Comparison of ENCODE assay signal across 21 cellular contexts in genomic region chr20:35968930-35969329, GRCh38. TPM values are rescaled to one million over a fixed set of nuclear protein-coding genes. Genes with fewer than 3 reads are reported as not detected.
DNase-seq lines count a peak whose midpoint lies in the region; ATAC-seq, FAIRE-seq and TF ChIP-seq lines count a peak whose summit lies in the region.
"Had no signal": no experiment of that assay in that cellular context is flagged by ENCODE, and none has a peak within 500 bp of the region (broad histone marks: within the 10 kb centered on the region; RNA-seq: fewer than 3 reads in every experiment).

No MANE protein-coding gene starts in this region.

- H3K27ac ChIP-seq in mammary epithelial cell (ENCODE audit: insufficient read depth, low read depth, low read length), result no peak overlapping the region
- no peak overlapping the region for H3K27ac ChIP-seq in HepG2 (ENCODE audit: extremely low read length, insufficient read depth, low read length)
- H3K27ac ChIP-seq: BLaER1 treated with 17β-estradiol and CSF1 and Interleukin-3, amounts not matched to agents 10 nM and 100 nM had no signal

- TF ChIP-seq EP300 in HepG2 (IDR thresholded peaks at IDR 0.05; ENCODE audit: low read depth in 2 of 2, low read length in 2 of 2) (no peak), HepG2 (CRISPR knock-in tag; IDR thresholded peaks at IDR 0.05; ENCODE audit: borderline replicate concordance) (no peak)

- H3K27ac Mint-ChIP-seq in type B pancreatic cell, result no peak overlapping the region
- H3K27ac Mint-ChIP-seq: T-helper 1 cell treated with Interleukin-12 subunit alpha and Interleukin-12 subunit beta and Interleukin-4 antibody, amounts not matched to agents 30 μg/mL and 1 μg/mL, for 36 hours had no signal

- H3K4me1 ChIP-seq in mammary epithelial cell (ENCODE audit: insufficient read depth, low read length) (peaks cover 6% of the 10 kb centered on the region), HepG2 (ENCODE audit: insufficient read depth, low read length) (no peaks in the 10 kb centered on the region)
- H3K4me1 ChIP-seq: BLaER1 treated with 17β-estradiol and CSF1 and Interleukin-3, amounts not matched to agents 10 nM and 100 nM had no signal

- H3K9me3 ChIP-seq in mammary epithelial cell (replicated peaks; ENCODE audit: insufficient read depth, low read length) (no peaks in the 10 kb centered on the region), HepG2 (ENCODE audit: low read length) (peaks cover 6% of the 10 kb centered on the region; the same call in 1 of the 2 replicates)

- H3K27me3 ChIP-seq in mammary epithelial cell (ENCODE audit: insufficient read depth, low read length) (no peaks in the 10 kb centered on the region), HepG2 (ENCODE audit: control insufficient read depth in 1 of 2, insufficient read depth in 2 of 2, low read length in 2 of 2) (no peaks in the 10 kb centered on the region; a peak in 1 of 5 replicates)
- H3K27me3 ChIP-seq: BLaER1 treated with 17β-estradiol and CSF1 and Interleukin-3, amounts not matched to agents 10 nM and 100 nM had no signal

- no peaks in the 10 kb centered on the region for H3K27me3 Mint-ChIP-seq in type B pancreatic cell
- H3K27me3 Mint-ChIP-seq: CD8-positive, alpha-beta memory T cell had no signal

- dilution Hi-C loops in mammary epithelial cell (cut with HindIII; ENCODE audit: low sequenced_read_pairs), result no loop called here

- H3K4me1 Mint-ChIP-seq in type B pancreatic cell (ENCODE audit: unreplicated experiment), result peaks cover 10% of the 10 kb centered on the region
- H3K4me1 Mint-ChIP-seq: CD8-positive, alpha-beta memory T cell had no signal

- H3K4me3 Mint-ChIP-seq in type B pancreatic cell, result no peak overlapping the region
- H3K4me3 Mint-ChIP-seq: CD8-positive, alpha-beta memory T cell; T-helper 1 cell treated with Interleukin-12 subunit alpha and Interleukin-12 subunit beta and Interleukin-4 antibody, amounts not matched to agents 30 μg/mL and 1 μg/mL, for 36 hours had no signal

- no peak for TF ChIP-seq RAD21 in HepG2 (CRISPR knock-in tag; IDR thresholded peaks at IDR 0.05)

- H3K4me3 ChIP-seq in mammary epithelial cell (replicated peaks in 1 of 3; ENCODE audit: insufficient read depth in 1 of 3, low read depth in 2 of 3, low read length in 3 of 3) (no peak overlapping the region), HepG2 (replicated peaks in 1 of 3; ENCODE audit: insufficient read depth in 1 of 3, low read depth in 2 of 3, low read length in 3 of 3) (no peak overlapping the region)
- H3K4me3 ChIP-seq: BLaER1 treated with 17β-estradiol and CSF1 and Interleukin-3, amounts not matched to agents 10 nM and 100 nM had no signal

- TF ChIP-seq CTCF in mammary epithelial cell (conservative IDR thresholded peaks at IDR 0.05 in 1 of 2, IDR thresholded peaks at IDR 0.05 in 1 of 2; ENCODE audit: extremely low read depth in 1 of 2, insufficient read depth in 1 of 2, low read depth in 1 of 2, low read length in 2 of 2), result no peak
- no peak for TF ChIP-seq CTCF in HepG2 (CRISPR knock-in tag; IDR thresholded peaks at IDR 0.05)
- TF ChIP-seq CTCF in type B pancreatic cell (conservative IDR thresholded peaks at IDR 0.05), result no peak

- in situ Hi-C loops in mammary epithelial cell (cut with MboI; ENCODE audit: low sequenced_read_pairs in 2 of 2), result no loop called here
- in situ Hi-C loops in HepG2 (cut with HindIII; ENCODE audit: extremely low pct_ligation_motif_present, low pct_unique_long_range_greater_than_20kb), result no loop called here

- DNase-seq in ELR (ENCODE audit: low read depth) (peak; percentile 70), M059J (ENCODE audit: low read depth) (peak; percentile 63), mammary epithelial cell (peak; percentile 37), HepG2 (ENCODE audit: low spot score) (no peak), GDM1 (lab: John Stamatoyannopoulos, UW) (no peak), NCI-H2107 (lab: John Stamatoyannopoulos, UW) (no peak), type B pancreatic cell (ENCODE audit: extremely low spot score, unreplicated experiment) (no peak), T-helper 1 cell (no peak)
- DNase-seq: CD8-positive, alpha-beta memory T cell; DMS79 treated with DMSO at 0.1 percent for 48 hours; IMR-90; Karpas-422; NCI-H1105; NCI-H2081; NCI-H510A; NCI-H774; RPMI8226 had no signal

- no peak overlapping the region for H3K4me2 ChIP-seq in mammary epithelial cell (ENCODE audit: insufficient read depth, low read depth, low read length)
- no peak overlapping the region for H3K4me2 ChIP-seq in HepG2 (ENCODE audit: low read depth, low read length)
- H3K4me2 ChIP-seq: BLaER1 treated with 17β-estradiol and CSF1 and Interleukin-3, amounts not matched to agents 10 nM and 100 nM had no signal

- H3K36me3 Mint-ChIP-seq in type B pancreatic cell, result no peaks in the 10 kb centered on the region
- H3K36me3 Mint-ChIP-seq: CD8-positive, alpha-beta memory T cell had no signal

- CTCF ChIA-PET in mammary epithelial cell (lab: Charles Lee; ENCODE audit: low non-redundant PET) (no interaction called here), HepG2 (lab: Yijun Ruan, JAX; ENCODE audit: low intra/inter-chr PET ratio, low total read pairs) (no interaction called here)

- POLR2A ChIA-PET in HepG2 (lab: Yijun Ruan, JAX), result interaction anchor here (1.1 kb wide), 1 partner anchor 15 kb away, joined by 4 read pairs; the partner anchor contains the start of gene SCAND1

- no peaks in the 10 kb centered on the region for H3K9me3 Mint-ChIP-seq in type B pancreatic cell
- H3K9me3 Mint-ChIP-seq: CD8-positive, alpha-beta memory T cell; T-helper 1 cell treated with Interleukin-12 subunit alpha and Interleukin-12 subunit beta and Interleukin-4 antibody, amounts not matched to agents 30 μg/mL and 1 μg/mL, for 36 hours had no signal

- intact Hi-C loops in mammary epithelial cell (cut with micrococcal nuclease) (no loop called here), HepG2 (cut with micrococcal nuclease; ENCODE audit: unreplicated experiment) (no loop called here)

- H2AFZ ChIP-seq in mammary epithelial cell (ENCODE audit: low read depth, low read length), result no peak overlapping the region
- H2AFZ ChIP-seq in HepG2 (ENCODE audit: low read length), result no peak overlapping the region

- H4K20me1 ChIP-seq in mammary epithelial cell (ENCODE audit: insufficient read depth, low read length) (no peaks in the 10 kb centered on the region), HepG2 (ENCODE audit: insufficient read depth, low read length) (no peaks in the 10 kb centered on the region)
- H4K20me1 ChIP-seq: BLaER1 treated with 17β-estradiol and CSF1 and Interleukin-3, amounts not matched to agents 10 nM and 100 nM had no signal

- no peak for TF ChIP-seq POLR2A in HepG2 (IDR thresholded peaks at IDR 0.05; ENCODE audit: insufficient read depth in 1 of 2, low read depth in 2 of 2, low read length in 2 of 2)

- H3K36me3 ChIP-seq in mammary epithelial cell (ENCODE audit: insufficient read depth, low read length), result no peaks in the 10 kb centered on the region
- no peaks in the 10 kb centered on the region for H3K36me3 ChIP-seq in HepG2 (replicated peaks in 1 of 2; ENCODE audit: control insufficient read depth in 1 of 2, insufficient read depth in 2 of 2, low read length in 2 of 2)
- H3K36me3 ChIP-seq: BLaER1 treated with 17β-estradiol and CSF1 and Interleukin-3, amounts not matched to agents 10 nM and 100 nM had no signal

- no peaks in the 10 kb centered on the region for H3K79me2 ChIP-seq in mammary epithelial cell (ENCODE audit: insufficient read depth, low read length)
- H3K79me2 ChIP-seq in HepG2 (ENCODE audit: insufficient read depth, low read length), result no peaks in the 10 kb centered on the region

- no peak overlapping the region for H3K9ac ChIP-seq in mammary epithelial cell (ENCODE audit: insufficient read depth, low read length)
- H3K9ac ChIP-seq in HepG2 (ENCODE audit: insufficient read depth, low read depth, low read length), result no peak overlapping the region
- H3K9ac ChIP-seq: BLaER1 treated with 17β-estradiol and CSF1 and Interleukin-3, amounts not matched to agents 10 nM and 100 nM had no signal

- 6% methylated on average over 1 of the region's 1 CpG for WGBS in mammary epithelial cell (ENCODE audit: low coverage, missing lambda C conversion rate)
- WGBS in HepG2 (ENCODE audit: low lambda C conversion rate), result 0% methylated on average over 1 of the region's 1 CpG

- peak; percentile 52; the same call in 2 of the 3 replicates for ATAC-seq in HepG2

- BruUV-seq in mammary epithelial cell (replicated peaks; lab: Mats Ljungman, UMichigan) (no TSS peak), HepG2 (replicated peaks; lab: Mats Ljungman, UMichigan) (no TSS peak)

- FAIRE-seq in HepG2 (lab: Jason Lieb, UNC), result no peak
- FAIRE-seq: D721Med, G401.6 had no signal

RNA-seq across cellular contexts. Expression of gene CNBD2, which starts 0.5 kb away (rescaled TPM):
- total RNA-seq in M059J (2014; rRNA removed; shearing (Covaris generic)), result 2.1 and 5.5 TPM in 2 replicates
- total RNA-seq in mammary epithelial cell (1 to 10 TPM; 1.2 to 2.9 TPM), HepG2 (2016; rRNA removed; fragmentation: Illumina TruSeq; extraction: Trizol) (12.4 and 13.8 TPM in 2 replicates), type B pancreatic cell (ENCODE audit: low replicate concordance) (5.7 and 7.4 TPM in 2 replicates)
- polyA plus RNA-seq in mammary epithelial cell (2.4 TPM), HepG2 (2011; rRNA removed) (22.8 and 23.4 TPM in 2 replicates)
- 0.83 TPM for polyA minus RNA-seq in mammary epithelial cell
- 12.1 and 21.0 TPM in 2 replicates for total RNA-seq in HepG2 (2016; cell fraction: cytosol; rRNA removed; fragmentation: Illumina TruSeq; extraction: Trizol; ENCODE audit: low read depth)
- total RNA-seq in HepG2 (2016; cell fraction: insoluble cytoplasmic fraction; rRNA removed; fragmentation: Illumina TruSeq; extraction: Trizol), result 12.3 and 13.6 TPM in 2 replicates
- total RNA-seq in HepG2 (2016; cell fraction: membrane; rRNA removed; fragmentation: Illumina TruSeq; extraction: Trizol), result 17.3 and 23.9 TPM in 2 replicates
- total RNA-seq in HepG2 (2016; cell fraction: nucleus; rRNA removed; fragmentation: Illumina TruSeq; extraction: Trizol), result 10.0 and 11.4 TPM in 2 replicates
- 21.1 and 24.5 TPM in 2 replicates for polyA plus RNA-seq in HepG2 (2011; cell fraction: cytosol; rRNA removed)
- 18.7 and 23.9 TPM in 2 replicates for polyA plus RNA-seq in HepG2 (2011; cell fraction: nucleus; rRNA removed)
- polyA plus RNA-seq in HepG2 (2012), result 12.3 and 14.5 TPM in 2 replicates
- 19.5 and 24.0 TPM in 2 replicates for polyA plus RNA-seq in HepG2 (2016; cell fraction: cytosol; fragmentation: Illumina TruSeq; extraction: Trizol; ENCODE audit: low read depth)
- polyA plus RNA-seq in HepG2 (2016; cell fraction: insoluble cytoplasmic fraction; fragmentation: Illumina TruSeq; extraction: Trizol; ENCODE audit: low read depth), result 15.6 and 19.5 TPM in 2 replicates
- polyA plus RNA-seq in HepG2 (2016; cell fraction: membrane; fragmentation: Illumina TruSeq; extraction: Trizol; ENCODE audit: low read depth), result 18.5 and 22.3 TPM in 2 replicates
- polyA plus RNA-seq in HepG2 (2016; cell fraction: nucleus; fragmentation: Illumina TruSeq; extraction: Trizol; ENCODE audit: insufficient read depth, low read depth), result 16.4 and 20.6 TPM in 2 replicates
- polyA minus RNA-seq in HepG2 (2011; rRNA and poly(A)+ RNA removed; ENCODE audit: low replicate concordance), result 2.0 and 5.3 TPM in 2 replicates
- 4.2 and 5.2 TPM in 2 replicates for polyA minus RNA-seq in HepG2 (2011; cell fraction: cytosol; rRNA and poly(A)+ RNA removed)
- 7.7 and 8.5 TPM in 2 replicates for polyA minus RNA-seq in HepG2 (2011; cell fraction: nucleus; rRNA and poly(A)+ RNA removed)

RNA-seq across cellular contexts. Expression of gene SCAND1, which starts 14.6 kb away (rescaled TPM):
- 106 and 107 TPM in 2 replicates for total RNA-seq in M059J (2014; rRNA removed; shearing (Covaris generic))
- total RNA-seq in mammary epithelial cell, result 10 to 100 TPM; 41.5 to 46.3 TPM
- polyA plus RNA-seq in mammary epithelial cell, result 17.4 TPM
- 2.1 TPM for polyA minus RNA-seq in mammary epithelial cell
- total RNA-seq in HepG2 (2016; rRNA removed; fragmentation: Illumina TruSeq; extraction: Trizol), result 86.3 and 109 TPM in 2 replicates
- 35.8 and 45.6 TPM in 2 replicates for total RNA-seq in HepG2 (2016; cell fraction: cytosol; rRNA removed; fragmentation: Illumina TruSeq; extraction: Trizol; ENCODE audit: low read depth)
- 84.6 and 104 TPM in 2 replicates for total RNA-seq in HepG2 (2016; cell fraction: insoluble cytoplasmic fraction; rRNA removed; fragmentation: Illumina TruSeq; extraction: Trizol)
- 37.7 and 45.1 TPM in 2 replicates for total RNA-seq in HepG2 (2016; cell fraction: membrane; rRNA removed; fragmentation: Illumina TruSeq; extraction: Trizol)
- 33.5 and 37.6 TPM in 2 replicates for total RNA-seq in HepG2 (2016; cell fraction: nucleus; rRNA removed; fragmentation: Illumina TruSeq; extraction: Trizol)
- 19.3 and 25.5 TPM in 2 replicates for polyA plus RNA-seq in HepG2 (2011; rRNA removed)
- 23.9 and 54.3 TPM in 2 replicates for polyA plus RNA-seq in HepG2 (2011; cell fraction: cytosol; rRNA removed)
- polyA plus RNA-seq in HepG2 (2011; cell fraction: nucleus; rRNA removed), result 51.9 and 57.0 TPM in 2 replicates
- polyA plus RNA-seq in HepG2 (2012), result 21.2 and 23.7 TPM in 2 replicates
- polyA plus RNA-seq in HepG2 (2016; cell fraction: cytosol; fragmentation: Illumina TruSeq; extraction: Trizol; ENCODE audit: low read depth), result 35.0 and 35.6 TPM in 2 replicates
- polyA plus RNA-seq in HepG2 (2016; cell fraction: insoluble cytoplasmic fraction; fragmentation: Illumina TruSeq; extraction: Trizol; ENCODE audit: low read depth), result 80.7 and 95.3 TPM in 2 replicates
- polyA plus RNA-seq in HepG2 (2016; cell fraction: membrane; fragmentation: Illumina TruSeq; extraction: Trizol; ENCODE audit: low read depth), result 26.0 and 27.7 TPM in 2 replicates
- 59.0 and 66.7 TPM in 2 replicates for polyA plus RNA-seq in HepG2 (2016; cell fraction: nucleus; fragmentation: Illumina TruSeq; extraction: Trizol; ENCODE audit: insufficient read depth, low read depth)
- 4.2 and 28.6 TPM in 2 replicates for polyA minus RNA-seq in HepG2 (2011; rRNA and poly(A)+ RNA removed; ENCODE audit: low replicate concordance)
- 37.4 and 37.9 TPM in 2 replicates for polyA minus RNA-seq in HepG2 (2011; cell fraction: cytosol; rRNA and poly(A)+ RNA removed)
- 10.8 and 19.3 TPM in 2 replicates for polyA minus RNA-seq in HepG2 (2011; cell fraction: nucleus; rRNA and poly(A)+ RNA removed)
- 71.6 and 76.3 TPM in 2 replicates for total RNA-seq in type B pancreatic cell (ENCODE audit: low replicate concordance)

Comparison
In these comparisons a context has a peak if more than half of its experiments do, and no peak if none do; other contexts are left out.
1. DNase-seq: peak in ELR (single experiment), M059J (single experiment) and mammary epithelial cell (single experiment); none in HepG2 (single experiment), GDM1 (single experiment), NCI-H2107 (single experiment), type B pancreatic cell (single experiment) and T-helper 1 cell (0 of 5).